In genomic region chr16:23333962-23334361, GRCh38 we compare ENCODE assay signal across 23 cellular contexts. TPM values are rescaled to one million over a fixed set of nuclear protein-coding genes. Genes with fewer than 3 reads are reported as not detected.
"Had no signal": no experiment of that assay in that cellular context is flagged by ENCODE, and none has a peak within 500 bp of the region (broad histone marks: within the 10 kb centered on the region; RNA-seq: fewer than 3 reads in every experiment).

No MANE protein-coding gene starts in this region.

- DNase-seq: activated CD4-positive, alpha-beta T cell treated with anti-CD3 and anti-CD28 coated beads for 36 hours; activated CD8-positive, alpha-beta memory T cell treated with anti-CD3 and anti-CD28 coated beads, Interleukin-2, amount 50 U/mL, for 48 hours; activated CD8-positive, alpha-beta T cell treated with anti-CD3 and anti-CD28 coated beads for 36 hours; activated gamma-delta T cell; activated T-cell treated with anti-CD3 and anti-CD28 coated beads, Interleukin-2, amount 50 U/mL, for 72 hours; amygdala; body of pancreas; central memory CD4-positive, alpha-beta T cell; cortex of kidney; effector CD8-positive, alpha-beta T cell; head of caudate nucleus; mesenchymal stem cell; nucleus accumbens; right cardiac atrium; small intestine; stimulated activated CD4-positive, alpha-beta T cell treated with anti-CD3 and anti-CD28 coated beads, Interleukin-4, amount 100 ng/mL, for 24 hours; stimulated activated naive CD8-positive, alpha-beta T cell treated with anti-CD3 and anti-CD28 coated beads, Interleukin-15, Interleukin-2, amounts not matched to agents 100 U/mL and 50 U/mL, for 24 hours; transverse colon had no signal

- FAIRE-seq: frontal cortex, small intestine had no signal

- H3K9me3 Mint-ChIP-seq: activated CD8-positive, alpha-beta T cell treated with anti-CD3 and anti-CD28 coated beads for 36 hours; activated naive CD4-positive, alpha-beta T cell treated with anti-CD3 and anti-CD28 coated beads, Interleukin-2, amount 50 U/mL, for 72 hours; activated T-cell treated with anti-CD3 and anti-CD28 coated beads, Interleukin-2, amount 50 U/mL, for 72 hours had no signal

- H3K36me3 ChIP-seq: prostate gland, transverse colon had no signal

- H3K27me3 ChIP-seq: body of pancreas, transverse colon had no signal

- H3K9me3 ChIP-seq: body of pancreas, prostate gland, transverse colon had no signal

- H3K27ac Mint-ChIP-seq: activated CD4-positive, alpha-beta T cell treated with anti-CD3 and anti-CD28 coated beads for 36 hours; activated CD8-positive, alpha-beta T cell treated with anti-CD3 and anti-CD28 coated beads for 36 hours; activated naive CD4-positive, alpha-beta T cell treated with anti-CD3 and anti-CD28 coated beads, Interleukin-2, amount 50 U/mL, for 72 hours; activated T-cell treated with anti-CD3 and anti-CD28 coated beads, Interleukin-2, amount 50 U/mL, for 72 hours; nephron had no signal

- H3K4me1 Mint-ChIP-seq: nephron had no signal

- H3K4me3 ChIP-seq: body of pancreas, prostate gland, transverse colon had no signal

- H3K36me3 Mint-ChIP-seq: activated naive CD4-positive, alpha-beta T cell treated with anti-CD3 and anti-CD28 coated beads, Interleukin-2, amount 50 U/mL, for 72 hours had no signal

- H3K27ac ChIP-seq: body of pancreas, epithelial cell of prostate, prostate gland had no signal

- H3K4me1 ChIP-seq: prostate gland had no signal

- H3K4me3 Mint-ChIP-seq: activated CD4-positive, alpha-beta T cell treated with anti-CD3 and anti-CD28 coated beads for 36 hours; activated CD8-positive, alpha-beta T cell treated with anti-CD3 and anti-CD28 coated beads for 36 hours; activated T-cell treated with anti-CD3 and anti-CD28 coated beads, Interleukin-2, amount 50 U/mL, for 72 hours; nephron had no signal

RNA-seq across cellular contexts. Expression of gene SCNN1B, which starts 31.9 kb away (rescaled TPM):
- total RNA-seq: activated CD4-positive, alpha-beta T cell treated with anti-CD3 and anti-CD28 coated beads for 36 hours; activated CD8-positive, alpha-beta T cell treated with anti-CD3 and anti-CD28 coated beads for 36 hours; activated naive CD4-positive, alpha-beta T cell treated with anti-CD3 and anti-CD28 coated beads, Interleukin-2, amount 50 U/mL, for 72 hours; activated T-cell treated with anti-CD3 and anti-CD28 coated beads, Interleukin-2, amount 50 U/mL, for 72 hours; frontal cortex had no signal
